Comparison of ENCODE assay signal across 1 cellular context in the genomic region with DNA sequence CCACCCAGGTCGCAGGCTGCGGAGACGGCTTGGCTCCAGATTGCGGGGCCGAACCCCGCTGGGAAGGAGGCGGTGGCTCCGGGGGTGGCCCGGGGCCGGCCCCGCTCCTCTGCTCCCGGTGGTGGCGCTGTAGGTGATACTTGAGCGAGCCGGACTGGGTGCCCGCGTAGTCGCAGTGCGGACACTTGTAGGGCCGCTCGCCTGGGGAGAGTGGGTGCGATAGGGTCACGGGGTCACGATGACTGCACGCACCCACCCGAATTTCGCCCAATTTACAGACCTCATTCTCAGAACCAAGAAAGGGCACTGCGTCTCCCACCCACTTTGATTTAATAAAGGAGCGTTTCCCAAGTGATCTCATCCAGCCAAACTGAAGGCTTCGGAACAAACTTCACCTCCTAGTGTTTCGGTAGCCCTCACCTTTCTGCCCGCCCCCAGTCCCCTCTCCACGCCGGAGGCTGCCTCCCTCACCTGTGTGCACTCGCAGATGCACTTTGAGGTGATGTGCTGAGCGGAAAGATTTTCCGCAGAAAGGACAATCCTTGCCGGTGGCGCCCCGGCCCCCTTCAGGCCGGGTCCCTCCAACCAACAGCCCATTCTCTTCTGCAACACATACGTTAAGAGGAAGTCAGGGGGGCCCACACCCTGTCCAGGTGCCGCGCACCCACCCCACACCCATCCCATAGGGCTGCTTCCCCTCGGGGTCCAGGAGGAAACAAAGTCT.
TF ChIP-seq lines count a peak whose summit lies in the region.

No MANE protein-coding gene starts in this region.

TF ChIP-seq in WTC11, 78 proteins besides CTCF, POLR2A, EP300 and RAD21 (continued from another document):
- TF ChIP-seq, protein P1, sequence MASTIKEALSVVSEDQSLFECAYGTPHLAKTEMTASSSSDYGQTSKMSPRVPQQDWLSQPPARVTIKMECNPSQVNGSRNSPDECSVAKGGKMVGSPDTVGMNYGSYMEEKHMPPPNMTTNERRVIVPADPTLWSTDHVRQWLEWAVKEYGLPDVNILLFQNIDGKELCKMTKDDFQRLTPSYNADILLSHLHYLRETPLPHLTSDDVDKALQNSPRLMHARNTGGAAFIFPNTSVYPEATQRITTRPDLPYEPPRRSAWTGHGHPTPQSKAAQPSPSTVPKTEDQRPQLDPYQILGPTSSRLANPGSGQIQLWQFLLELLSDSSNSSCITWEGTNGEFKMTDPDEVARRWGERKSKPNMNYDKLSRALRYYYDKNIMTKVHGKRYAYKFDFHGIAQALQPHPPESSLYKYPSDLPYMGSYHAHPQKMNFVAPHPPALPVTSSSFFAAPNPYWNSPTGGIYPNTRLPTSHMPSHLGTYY (CRISPR knock-in tag; IDR thresholded peaks at IDR 0.05): no peak
